Comparison of ENCODE assay signal across 8 cellular contexts in genomic region chrX:15686818-15687685, GRCh38. TPM values are rescaled to one million over a fixed set of nuclear protein-coding genes. Genes with fewer than 3 reads are reported as not detected.
A peak's percentile ranks its signal among the peaks of the same experiment; 100 is the strongest.
DNase-seq lines count a peak whose midpoint lies in the region; ATAC-seq, FAIRE-seq and TF ChIP-seq lines count a peak whose summit lies in the region.

No MANE protein-coding gene starts in this region.

- H2AFZ ChIP-seq in osteoblast (ENCODE audit: low read length) = no peak overlapping the region

- H3K79me2 ChIP-seq in osteoblast (ENCODE audit: insufficient read depth, low read length) = peaks cover 37% of the 10 kb centered on the region

- ATAC-seq in GM19372 (IDR thresholded peaks at IDR 0.05; ENCODE audit: low read depth, unreplicated experiment) = peak; percentile 65
- no peak for ATAC-seq in HG03196 (IDR thresholded peaks at IDR 0.05; ENCODE audit: unreplicated experiment)

- H3K4me3 ChIP-seq in CD4-positive, alpha-beta memory T cell (ENCODE audit: low read length in 2 of 2) = no peak overlapping the region
- H3K4me3 ChIP-seq in Peyer's patch (no peak overlapping the region), fibroblast of pulmonary artery (replicated peaks; ENCODE audit: low read depth, low read length) (no peak overlapping the region), osteoblast (ENCODE audit: insufficient read depth, low read length) (no peak overlapping the region)

- H3K27ac Mint-ChIP-seq in CD4-positive, alpha-beta memory T cell = peak overlapping the region; percentile 30 to 92 (median 66)
- no peak overlapping the region for H3K27ac Mint-ChIP-seq in activated T-helper 1 cell treated with anti-CD3 and anti-CD28 coated beads, Interleukin-12 subunit alpha, Interleukin-12 subunit beta, Interleukin-2, Interleukin-4 antibody, amounts not matched to agents 30 ng/mL and 10 ng/mL and 1 ng/mL, durations not matched to agents 14 hours and 24 hours and 36 hours

- H3K27ac ChIP-seq in CD4-positive, alpha-beta memory T cell (ENCODE audit: low read depth, low read length) = no peak overlapping the region
- H3K27ac ChIP-seq in Peyer's patch (no peak overlapping the region), osteoblast (ENCODE audit: low read depth, low read length) (no peak overlapping the region)

- CTCF ChIA-PET in CD4-positive, alpha-beta memory T cell (lab: Charles Lee; ENCODE audit: partially characterized antibody) = interaction anchor here (1.0 to 2.2 kb wide), 8 partner anchors 36 to 1009 kb away, joined by 3 to 11 read pairs (median 5); partner anchors contain the start of gene CA5B

- H3K36me3 Mint-ChIP-seq in CD4-positive, alpha-beta memory T cell = peaks cover 20 to 27% of the 10 kb centered on the region in 2 donors
- peaks cover 9% of the 10 kb centered on the region for H3K36me3 Mint-ChIP-seq in activated T-helper 1 cell treated with anti-CD3 and anti-CD28 coated beads, Interleukin-12 subunit alpha, Interleukin-12 subunit beta, Interleukin-2, Interleukin-4 antibody, amounts not matched to agents 30 ng/mL and 10 ng/mL and 1 ng/mL, durations not matched to agents 14 hours and 24 hours and 36 hours (ENCODE audit: low read depth)

- no peak overlapping the region for H3K4me3 Mint-ChIP-seq in CD4-positive, alpha-beta memory T cell
- no peak overlapping the region for H3K4me3 Mint-ChIP-seq in activated T-helper 1 cell treated with anti-CD3 and anti-CD28 coated beads, Interleukin-12 subunit alpha, Interleukin-12 subunit beta, Interleukin-2, Interleukin-4 antibody, amounts not matched to agents 30 ng/mL and 10 ng/mL and 1 ng/mL, durations not matched to agents 14 hours and 24 hours and 36 hours

- peaks cover 33% of the 10 kb centered on the region for H4K20me1 ChIP-seq in osteoblast (ENCODE audit: insufficient read depth, low read length)

- H3K27me3 ChIP-seq in CD4-positive, alpha-beta memory T cell (ENCODE audit: insufficient read depth, low read length) = no peaks in the 10 kb centered on the region
- H3K27me3 ChIP-seq in Peyer's patch (no peaks in the 10 kb centered on the region), osteoblast (ENCODE audit: insufficient read depth, low read length) (no peaks in the 10 kb centered on the region)

- TF ChIP-seq CTCF in Peyer's patch (IDR thresholded peaks at IDR 0.05) (peak; percentile 35 to 81 (median 64)), fibroblast of pulmonary artery (IDR thresholded peaks at IDR 0.05; ENCODE audit: low read length, missing control alignments) (peak; percentile 65), osteoblast (IDR thresholded peaks at IDR 0.05; ENCODE audit: extremely low read depth, low read depth, low read length) (peak; percentile 87)

- no peak overlapping the region for H3K4me2 ChIP-seq in osteoblast (ENCODE audit: insufficient read depth, low read length)

- POLR2A ChIA-PET in CD4-positive, alpha-beta memory T cell (lab: Charles Lee; ENCODE audit: partially characterized antibody) = interaction anchor here (1.2 kb wide), 1 partner anchor 64 kb away, joined by 5 read pairs; no protein-coding TSS in a partner anchor

- H3K4me1 Mint-ChIP-seq in CD4-positive, alpha-beta memory T cell = peaks cover 7 to 27% (median 13%) of the 10 kb centered on the region in 4 donors
- H3K4me1 Mint-ChIP-seq in activated T-helper 1 cell treated with anti-CD3 and anti-CD28 coated beads, Interleukin-12 subunit alpha, Interleukin-12 subunit beta, Interleukin-2, Interleukin-4 antibody, amounts not matched to agents 30 ng/mL and 10 ng/mL and 1 ng/mL, durations not matched to agents 14 hours and 24 hours and 36 hours (ENCODE audit: low read depth) = peaks cover 9% of the 10 kb centered on the region

- intact Hi-C loops in CD4-positive, alpha-beta memory T cell (cut with micrococcal nuclease) = loop anchor here (1.0 to 10.0 kb wide), 6 partner anchors 12 to 750 kb away; partner anchors contain the start of genes GRPR and ZRSR2
- intact Hi-C loops in activated T-helper 1 cell treated with anti-CD3 and anti-CD28 coated beads, Interleukin-12 subunit alpha, Interleukin-12 subunit beta, Interleukin-2, Interleukin-4 antibody, amounts not matched to agents 30 ng/mL and 10 ng/mL and 1 ng/mL, durations not matched to agents 14 hours and 24 hours and 36 hours (cut with micrococcal nuclease) = loop anchor here (1.0 to 10.0 kb wide), 5 partner anchors 12 to 1008 kb away; no protein-coding TSS in a partner anchor

- FAIRE-seq in HTR-8/SVneo (lab: Jason Lieb, UNC) = no peak

- H3K4me1 ChIP-seq in CD4-positive, alpha-beta memory T cell (ENCODE audit: insufficient read depth, low read length) = peaks cover 6% of the 10 kb centered on the region
- H3K4me1 ChIP-seq in Peyer's patch (no peaks in the 10 kb centered on the region), osteoblast (ENCODE audit: insufficient read depth, low read length) (no peaks in the 10 kb centered on the region)

- H3K9me3 ChIP-seq in CD4-positive, alpha-beta memory T cell (ENCODE audit: control insufficient read depth in 1 of 2, low read length in 2 of 2) = no peaks in the 10 kb centered on the region
- H3K9me3 ChIP-seq in Peyer's patch = no peaks in the 10 kb centered on the region
- H3K9me3 ChIP-seq in osteoblast (ENCODE audit: low read depth, low read length) = no peaks in the 10 kb centered on the region

- no peaks in the 10 kb centered on the region for H3K27me3 Mint-ChIP-seq in CD4-positive, alpha-beta memory T cell
- H3K27me3 Mint-ChIP-seq in activated T-helper 1 cell treated with anti-CD3 and anti-CD28 coated beads, Interleukin-12 subunit alpha, Interleukin-12 subunit beta, Interleukin-2, Interleukin-4 antibody, amounts not matched to agents 30 ng/mL and 10 ng/mL and 1 ng/mL, durations not matched to agents 14 hours and 24 hours and 36 hours (ENCODE audit: insufficient read depth) = no peaks in the 10 kb centered on the region

- H3K9me3 Mint-ChIP-seq in CD4-positive, alpha-beta memory T cell = no peaks in the 10 kb centered on the region
- H3K9me3 Mint-ChIP-seq in activated T-helper 1 cell treated with anti-CD3 and anti-CD28 coated beads, Interleukin-12 subunit alpha, Interleukin-12 subunit beta, Interleukin-2, Interleukin-4 antibody, amounts not matched to agents 30 ng/mL and 10 ng/mL and 1 ng/mL, durations not matched to agents 14 hours and 24 hours and 36 hours = no peaks in the 10 kb centered on the region

- H3K36me3 ChIP-seq in CD4-positive, alpha-beta memory T cell (ENCODE audit: insufficient read depth, low read length) = peaks cover under 1% of the 10 kb centered on the region
- H3K36me3 ChIP-seq in Peyer's patch (no peaks in the 10 kb centered on the region), osteoblast (ENCODE audit: insufficient read depth, low read length) (peaks cover 11% of the 10 kb centered on the region)

- DNase-seq in CD4-positive, alpha-beta memory T cell = peak; percentile 64 to 78 (median 78)
- DNase-seq in HTR-8/SVneo (ENCODE audit: insufficient read length, low spot score) = peak; percentile 38
- peak in 2 of 3 donors; percentile 66 to 85 for DNase-seq in Peyer's patch
- DNase-seq in activated T-helper 1 cell treated with anti-CD3 and anti-CD28 coated beads, Interleukin-12 subunit alpha, Interleukin-12 subunit beta, Interleukin-2, Interleukin-4 antibody, amounts not matched to agents 30 ng/mL and 10 ng/mL and 1 ng/mL, durations not matched to agents 14 hours and 24 hours and 36 hours (ENCODE audit: low spot score) = peak; percentile 27
- peak; percentile 66 for DNase-seq in fibroblast of pulmonary artery (ENCODE audit: low read depth)
- peak; percentile 35 for DNase-seq in osteoblast (ENCODE audit: insufficient read length, low spot score, missing footprints)

- TF ChIP-seq POLR2A in Peyer's patch (IDR thresholded peaks at IDR 0.05) = no peak

RNA-seq across cellular contexts. Expression of gene CLTRN, which starts 22.4 kb away (rescaled TPM):
- total RNA-seq in CD4-positive, alpha-beta memory T cell = under 1 TPM in 1 of 2 experiments, not detected in 1; 0.33 TPM
- polyA plus RNA-seq in CD4-positive, alpha-beta memory T cell = under 1 TPM in 1 of 2 donors, not detected in 1; 0.97 TPM
- total RNA-seq in Peyer's patch = not detected
- total RNA-seq in activated T-helper 1 cell treated with anti-CD3 and anti-CD28 coated beads, Interleukin-12 subunit alpha, Interleukin-12 subunit beta, Interleukin-2, Interleukin-4 antibody, amounts not matched to agents 30 ng/mL and 10 ng/mL and 1 ng/mL, durations not matched to agents 14 hours and 24 hours and 36 hours = 0.17 TPM in 1 of 2 replicates, not detected in the other
- total RNA-seq in osteoblast = 0.29 and 0.36 TPM in 2 replicates

RNA-seq across cellular contexts. Expression of gene CA5B, which starts 51.0 kb away (rescaled TPM):
- total RNA-seq in CD4-positive, alpha-beta memory T cell = 10 to 100 TPM; 45.7 to 54.5 TPM
- polyA plus RNA-seq in CD4-positive, alpha-beta memory T cell = 100 to 1,000 TPM in 1 of 2 donors, 10 to 100 TPM in 1; 89.2 to 164 TPM
- total RNA-seq in Peyer's patch = 10 to 100 TPM in 3 of 4 donors, 1 to 10 TPM in 1; 7.4 to 21.7 (median 19.1) TPM
- 3.8 and 6.9 TPM in 2 replicates for total RNA-seq in activated T-helper 1 cell treated with anti-CD3 and anti-CD28 coated beads, Interleukin-12 subunit alpha, Interleukin-12 subunit beta, Interleukin-2, Interleukin-4 antibody, amounts not matched to agents 30 ng/mL and 10 ng/mL and 1 ng/mL, durations not matched to agents 14 hours and 24 hours and 36 hours
- 6.9 and 10.0 TPM in 2 replicates for total RNA-seq in osteoblast

Comparison
In these comparisons a context has a peak if more than half of its experiments do, and no peak if none do; other contexts are left out.
1. DNase-seq: peak in every context shown above with its lines; median percentile 78 in CD4-positive, alpha-beta memory T cell; 76 in Peyer's patch; 66 in fibroblast of pulmonary artery; 38 in HTR-8/SVneo; 35 in osteoblast; 27 in activated T-helper 1 cell treated with anti-CD3 and anti-CD28 coated beads, Interleukin-12 subunit alpha, Interleukin-12 subunit beta, Interleukin-2, Interleukin-4 antibody, amounts not matched to agents 30 ng/mL and 10 ng/mL and 1 ng/mL, durations not matched to agents 14 hours and 24 hours and 36 hours.